ENCODE assay signal across 8 cellular contexts in the genomic region with DNA sequence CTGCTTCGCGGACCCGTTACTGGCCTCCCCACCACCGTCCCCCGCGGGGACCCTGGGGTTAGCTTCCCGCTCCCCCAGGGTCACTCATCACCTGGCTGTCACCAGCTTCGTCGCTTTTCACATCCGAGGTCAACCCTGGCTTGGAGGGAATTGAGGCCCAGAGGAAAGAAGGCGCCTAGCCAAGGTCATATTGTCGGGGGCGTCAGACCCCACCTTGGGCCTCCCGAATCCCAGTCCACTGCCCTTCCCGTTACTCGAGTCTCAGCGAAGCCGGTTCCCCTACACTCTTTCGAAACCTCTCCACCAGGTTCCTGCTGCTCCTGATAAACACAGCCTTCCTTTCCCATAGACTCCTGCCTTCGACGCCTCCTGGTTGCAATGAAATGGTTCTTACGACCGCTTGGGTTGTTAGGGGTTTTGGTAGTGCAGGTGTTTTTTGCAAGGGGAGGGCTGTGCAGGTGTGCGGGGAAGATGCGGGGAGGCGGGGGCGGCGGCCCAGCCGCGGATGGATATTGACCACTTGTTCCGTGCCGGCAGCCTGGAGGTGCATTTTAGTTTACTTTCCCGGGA. TPM values are rescaled to one million over a fixed set of nuclear protein-coding genes. Genes with fewer than 3 reads are reported as not detected.
DNase-seq lines count a peak whose midpoint lies in the region; FAIRE-seq and TF ChIP-seq lines count a peak whose summit lies in the region.

No MANE protein-coding gene starts in this region.

- H3K27ac ChIP-seq in adrenal gland (peak overlapping the region in 2 of 5 donors; percentile 28 to 77), keratinocyte (ENCODE audit: control insufficient read depth, insufficient read depth, low read length) (peak overlapping the region; percentile 58), stomach (peak overlapping the region; percentile 76 to 84 (median 79))

- peaks cover 43% of the 10 kb centered on the region for H3K79me2 ChIP-seq in keratinocyte (ENCODE audit: control insufficient read depth, insufficient read depth, low read length)

- no peak for TF ChIP-seq CTCF in adrenal gland (IDR thresholded peaks at IDR 0.05)
- TF ChIP-seq CTCF in keratinocyte (optimal IDR thresholded peaks at IDR 0.05 in 1 of 3, IDR thresholded peaks at IDR 0.05 in 1 of 3, conservative IDR thresholded peaks at IDR 0.05 in 1 of 3; ENCODE audit: extremely low read depth in 1 of 3, insufficient read depth in 2 of 3, low read length in 3 of 3): no peak
- no peak for TF ChIP-seq CTCF in stomach (IDR thresholded peaks at IDR 0.05)

- FAIRE-seq in GM12892 (lab: Jason Lieb, UNC) (peak; percentile 38), keratinocyte (lab: Jason Lieb, UNC) (no peak), RCC 7860 (lab: Jason Lieb, UNC) (no peak)

- TF ChIP-seq EP300 in Ishikawa (IDR thresholded peaks at IDR 0.05; ENCODE audit: borderline replicate concordance) (no peak), stomach (IDR thresholded peaks at IDR 0.05) (no peak)

- intact Hi-C loops in adrenal gland (cut with DNase I): no loop called here
- intact Hi-C loops in stomach (cut with DNase I; ENCODE audit: low total_unique reads): no loop called here

- no peaks in the 10 kb centered on the region for H3K9me1 ChIP-seq in keratinocyte (ENCODE audit: control insufficient read depth, extremely low read depth, insufficient read depth, low read length)

- H3K4me3 ChIP-seq in adrenal gland (peak overlapping the region in 3 of 4 donors; percentile 52 to 68 (median 64)), keratinocyte (ENCODE audit: control insufficient read depth in 2 of 3, extremely low read depth in 1 of 3, insufficient read depth in 2 of 3, low read depth in 1 of 3, low read length in 3 of 3) (peak overlapping the region; percentile 80 to 91 (median 87)), stomach (peak overlapping the region; percentile 70 to 91 (median 78))

- H4K20me1 ChIP-seq in keratinocyte (ENCODE audit: control insufficient read depth, extremely low read depth, insufficient read depth, low read length): no peaks in the 10 kb centered on the region

- DNase-seq in GM12892 (ENCODE audit: insufficient read length) (no peak), adrenal gland (peak in 4 of 7 donors; percentile 24 to 47 (median 36)), keratinocyte (ENCODE audit: low read depth, low spot score) (no peak), stomach (no peak), RCC 7860 (ENCODE audit: low spot score) (no peak), ecto neural progenitor cell (ENCODE audit: low spot score) (no peak), NCI-H2029 (lab: John Stamatoyannopoulos, UW) (no peak)

- peak overlapping the region; percentile 71 for H3K9ac ChIP-seq in keratinocyte (ENCODE audit: control insufficient read depth, extremely low read depth, insufficient read depth, low read length)

- H3K36me3 ChIP-seq in adrenal gland (replicated peaks in 1 of 2): no peaks in the 10 kb centered on the region
- no peaks in the 10 kb centered on the region for H3K36me3 ChIP-seq in keratinocyte (ENCODE audit: control insufficient read depth in 2 of 2, extremely low read depth in 1 of 2, insufficient read depth in 2 of 2, low read length in 2 of 2)
- peaks cover 0 to 12% (median 0%) of the 10 kb centered on the region in 4 donors for H3K36me3 ChIP-seq in stomach

- dilution Hi-C loops in keratinocyte (cut with MboI; ENCODE audit: extremely low pct_ligation_motif_present, low sequenced_read_pairs): no loop called here

- no peak for TF ChIP-seq RAD21 in Ishikawa (IDR thresholded peaks at IDR 0.05; ENCODE audit: low read depth)

- H3K27me3 ChIP-seq in adrenal gland (no peaks in the 10 kb centered on the region), keratinocyte (ENCODE audit: control insufficient read depth, extremely low read depth, insufficient read depth, low read length) (no peaks in the 10 kb centered on the region), stomach (no peaks in the 10 kb centered on the region)

- H3K9me3 ChIP-seq in adrenal gland (replicated peaks in 1 of 3) (no peaks in the 10 kb centered on the region), keratinocyte (ENCODE audit: control insufficient read depth, low read depth, low read length) (no peaks in the 10 kb centered on the region), stomach (no peaks in the 10 kb centered on the region)

- whole genome bisulfite sequencing in adrenal gland, 4 donors: 2 to 3% (median 3%) methylated on average over 17 to 33 of the region's 33 CpGs
- WGBS in stomach, 5 donors: 3 to 4% (median 3%) methylated on average over 26 to 33 of the region's 33 CpGs

- peak overlapping the region; percentile 95 for H3K4me2 ChIP-seq in keratinocyte (ENCODE audit: control insufficient read depth, extremely low read depth, insufficient read depth, low read depth, low read length)

- H2AFZ ChIP-seq in keratinocyte (ENCODE audit: control insufficient read depth, low read length): peak overlapping the region; percentile 44

- H3K4me1 ChIP-seq in adrenal gland (replicated peaks in 1 of 2) (peaks cover 10 to 29% of the 10 kb centered on the region in 2 donors), keratinocyte (ENCODE audit: control insufficient read depth, extremely low read depth, insufficient read depth, low read length) (peaks cover 14% of the 10 kb centered on the region), stomach (peaks cover 6 to 41% (median 26%) of the 10 kb centered on the region in 4 donors)

- TF ChIP-seq POLR2A in GM12892 (IDR thresholded peaks at IDR 0.05; ENCODE audit: low read depth, low read length) (no peak), adrenal gland (IDR thresholded peaks at IDR 0.05) (no peak), stomach (IDR thresholded peaks at IDR 0.05) (no peak)

TF ChIP-seq in Ishikawa, 13 proteins besides CTCF, POLR2A, EP300 and RAD21:
- no peak for TF ChIP-seq TAF1 (IDR thresholded peaks at IDR 0.05; ENCODE audit: low read depth)
- TF ChIP-seq ZBTB7A (IDR thresholded peaks at IDR 0.05; ENCODE audit: low read depth): 0 out of 2 replicates have a peak, but pooled peaks have one; percentile 8
TF ChIP-seq in Ishikawa: peak in this region for 1.

RNA-seq across cellular contexts. Expression of a gene that starts 0.6 kb away (rescaled TPM):
- 16.0 TPM for polyA plus RNA-seq in GM12892 (2012; ENCODE audit: missing spikeins)
- total RNA-seq in adrenal gland (10 to 100 TPM; 11.6 to 61.3 (median 20.0) TPM), stomach (10 to 100 TPM in 3 of 5 donors, 1 to 10 TPM in 2; 4.3 to 71.4 (median 14.9) TPM)
- polyA plus RNA-seq in adrenal gland (10 to 100 TPM; 13.0 to 37.0 (median 29.7) TPM), keratinocyte (8.9 to 23.2 TPM (median 13.5 TPM) in 3 replicates), stomach (1 to 10 TPM; 4.9 to 8.0 (median 5.8) TPM)
- 2.7 TPM for polyA plus RNA-seq in keratinocyte (2011; ENCODE audit: low read depth)
- polyA plus RNA-seq in keratinocyte (2011; cell fraction: cytosol; rRNA removed): 10.0 and 10.2 TPM in 2 replicates
- polyA plus RNA-seq in keratinocyte (2011; cell fraction: nucleus; rRNA removed): 46.9 and 48.5 TPM in 2 replicates
- polyA plus RNA-seq in keratinocyte (2012; ENCODE audit: low replicate concordance): 4.1 and 13.0 TPM in 2 replicates
- polyA minus RNA-seq in keratinocyte: 6.8 to 14.7 TPM (median 10.9 TPM) in 3 replicates
- 3.5 TPM for polyA minus RNA-seq in keratinocyte (2011; cell fraction: cytosol; rRNA and poly(A)+ RNA removed)
- polyA minus RNA-seq in keratinocyte (2011; cell fraction: nucleus; rRNA and poly(A)+ RNA removed): 7.3 and 13.0 TPM in 2 replicates

RNA-seq across cellular contexts. Expression of a gene that starts 22.5 kb away (rescaled TPM):
- 0.40 TPM for polyA plus RNA-seq in GM12892 (2012; ENCODE audit: missing spikeins)
- 1 to 10 TPM in 5 of 8 donors, under 1 TPM in 1, not detected in 2; 0.52 to 1.8 (median 1.2) TPM for total RNA-seq in adrenal gland
- polyA plus RNA-seq in adrenal gland: 1 to 10 TPM in 1 of 3 donors, under 1 TPM in 2; 0.33 to 4.5 (median 0.64) TPM
- 0.35 to 0.62 TPM (median 0.46 TPM) in 3 replicates for polyA plus RNA-seq in keratinocyte
- polyA plus RNA-seq in keratinocyte (2011; ENCODE audit: low read depth): 0.15 TPM
- polyA plus RNA-seq in keratinocyte (2011; cell fraction: cytosol; rRNA removed): 0.22 and 0.44 TPM in 2 replicates
- 0.28 and 0.40 TPM in 2 replicates for polyA plus RNA-seq in keratinocyte (2011; cell fraction: nucleus; rRNA removed)
- 0.07 and 0.47 TPM in 2 replicates for polyA plus RNA-seq in keratinocyte (2012; ENCODE audit: low replicate concordance)
- polyA minus RNA-seq in keratinocyte: 0.13 to 0.95 TPM (median 0.38 TPM) in 3 replicates
- 0.96 TPM for polyA minus RNA-seq in keratinocyte (2011; cell fraction: cytosol; rRNA and poly(A)+ RNA removed)
- polyA minus RNA-seq in keratinocyte (2011; cell fraction: nucleus; rRNA and poly(A)+ RNA removed): not detected in 2 replicates
- total RNA-seq in stomach: 1 to 10 TPM in 1 of 5 donors, under 1 TPM in 1, not detected in 3; 0.58 to 1.1 TPM
- polyA plus RNA-seq in stomach: 1 to 10 TPM in 1 of 3 donors, under 1 TPM in 2; 0.35 to 1.6 (median 0.92) TPM

RNA-seq across cellular contexts. Expression of a gene that starts 35.0 kb away (rescaled TPM):
- 284 TPM for polyA plus RNA-seq in GM12892 (2012; ENCODE audit: missing spikeins)
- total RNA-seq in adrenal gland (100 to 1,000 TPM; 390 to 690 (median 426) TPM), stomach (1,000 to 10,000 TPM in 1 of 5 donors, 100 to 1,000 TPM in 4; 107 to 1,004 (median 523) TPM)
- polyA plus RNA-seq in adrenal gland (100 to 1,000 TPM; 279 to 810 (median 358) TPM), keratinocyte (159 to 308 TPM (median 242 TPM) in 3 replicates), stomach (1,000 to 10,000 TPM in 2 of 3 donors, 100 to 1,000 TPM in 1; 910 to 1,045 (median 1,001) TPM)
- polyA plus RNA-seq in keratinocyte (2011; ENCODE audit: low read depth): 8.0 TPM
- 179 and 361 TPM in 2 replicates for polyA plus RNA-seq in keratinocyte (2011; cell fraction: cytosol; rRNA removed)
- polyA plus RNA-seq in keratinocyte (2011; cell fraction: nucleus; rRNA removed): 107 and 138 TPM in 2 replicates
- 346 and 458 TPM in 2 replicates for polyA plus RNA-seq in keratinocyte (2012; ENCODE audit: low replicate concordance)
- 107 to 438 TPM (median 174 TPM) in 3 replicates for polyA minus RNA-seq in keratinocyte
- 393 TPM for polyA minus RNA-seq in keratinocyte (2011; cell fraction: cytosol; rRNA and poly(A)+ RNA removed)
- 52.0 and 55.9 TPM in 2 replicates for polyA minus RNA-seq in keratinocyte (2011; cell fraction: nucleus; rRNA and poly(A)+ RNA removed)

RNA-seq across cellular contexts. Expression of a gene that starts 46.8 kb away (rescaled TPM):
- polyA plus RNA-seq in GM12892 (2012; ENCODE audit: missing spikeins): 84.1 TPM
- total RNA-seq in adrenal gland: 10 to 100 TPM; 41.4 to 93.7 (median 67.7) TPM
- polyA plus RNA-seq in adrenal gland: 10 to 100 TPM; 59.7 to 70.6 (median 60.5) TPM
- polyA plus RNA-seq in keratinocyte: 106 to 201 TPM (median 143 TPM) in 3 replicates
- polyA plus RNA-seq in keratinocyte (2011; ENCODE audit: low read depth): 178 TPM
- 114 and 129 TPM in 2 replicates for polyA plus RNA-seq in keratinocyte (2011; cell fraction: cytosol; rRNA removed)
- 136 and 159 TPM in 2 replicates for polyA plus RNA-seq in keratinocyte (2011; cell fraction: nucleus; rRNA removed)
- 96.8 and 122 TPM in 2 replicates for polyA plus RNA-seq in keratinocyte (2012; ENCODE audit: low replicate concordance)
- 110 to 150 TPM (median 136 TPM) in 3 replicates for polyA minus RNA-seq in keratinocyte
- polyA minus RNA-seq in keratinocyte (2011; cell fraction: cytosol; rRNA and poly(A)+ RNA removed): 176 TPM
- polyA minus RNA-seq in keratinocyte (2011; cell fraction: nucleus; rRNA and poly(A)+ RNA removed): 37.9 and 48.4 TPM in 2 replicates
- 100 to 1,000 TPM in 1 of 5 donors, 10 to 100 TPM in 4; 33.6 to 161 (median 40.3) TPM for total RNA-seq in stomach
- polyA plus RNA-seq in stomach: 10 to 100 TPM; 62.3 to 74.2 (median 64.8) TPM

Comparison
In these comparisons a context has a peak if more than half of its experiments do, and no peak if none do; other contexts are left out.
1. DNase-seq: peak in adrenal gland (4 of 7); none in GM12892 (single experiment), keratinocyte (single experiment), stomach (single experiment), RCC 7860 (single experiment), ecto neural progenitor cell (single experiment) and NCI-H2029 (single experiment).
2. Peak in every context shown above with its lines, with median percentiles within 50 percentile points of each other: H3K4me3 ChIP-seq.